Comparison of ENCODE assay signal across 21 cellular contexts in genomic region chr6:26187292-26187691, GRCh38.
A peak's percentile ranks its signal among the peaks of the same experiment; 100 is the strongest.
DNase-seq lines count a peak whose midpoint lies in the region; ATAC-seq, FAIRE-seq and TF ChIP-seq lines count a peak whose summit lies in the region.
"Had no signal": no experiment of that assay in that cellular context is flagged by ENCODE, and none has a peak within 500 bp of the region (broad histone marks: within the 10 kb centered on the region; RNA-seq: fewer than 3 reads in every experiment).

No MANE protein-coding gene starts in this region.

- no peak overlapping the region for H2AFZ ChIP-seq in neural cell (ENCODE audit: low read depth, low read length)

- no peaks in the 10 kb centered on the region for H3K27me3 ChIP-seq in neural cell (ENCODE audit: insufficient read depth, low read depth, low read length)
- H3K27me3 ChIP-seq: body of pancreas, sigmoid colon had no signal

- FAIRE-seq in frontal cortex (lab: Jason Lieb, UNC): no peak

- no peak for TF ChIP-seq EP300 in neural cell (conservative IDR thresholded peaks at IDR 0.05; ENCODE audit: poor library complexity, severe bottlenecking)

- POLR2A ChIA-PET in activated CD4-positive, alpha-beta T cell treated with anti-CD3 and anti-CD28 coated beads for 36 hours (lab: Charles Lee): interaction anchor here (0.6 to 5.5 kb wide), 6 partner anchors 11 to 727 kb away, joined by 5 to 126 read pairs (median 40); a partner anchor contains a TSS

- H3K27ac ChIP-seq in KOPT-K1 (ENCODE audit: low read depth, low read length, poor library complexity, severe bottlenecking) (peak overlapping the region; percentile 99), neural cell (ENCODE audit: low read length) (peak overlapping the region; percentile 91)

- H3K27me3 Mint-ChIP-seq in activated CD4-positive, alpha-beta T cell treated with anti-CD3 and anti-CD28 coated beads, Interleukin-2, amount 10 ng/mL, durations not matched to agents 24 days and 14 days: no peaks in the 10 kb centered on the region
- no peaks in the 10 kb centered on the region for H3K27me3 Mint-ChIP-seq in activated CD4-positive, alpha-beta T cell treated with anti-CD3 and anti-CD28 coated beads for 36 hours
- H3K27me3 Mint-ChIP-seq in activated T-helper 2 cell treated with anti-CD3 and anti-CD28 coated beads, Interferon-gamma antibody, Interleukin-2, Interleukin-4, amounts not matched to agents 10 μg/mL and 5 μg/mL and 100 μg/mL, durations not matched to agents 14 hours and 24 hours and 36 hours (ENCODE audit: low read depth): no peaks in the 10 kb centered on the region
- H3K27me3 Mint-ChIP-seq: dendritic cell treated with granulocyte-macrophage colony-stimulating factor and Interleukin-4, amounts not matched to agents 40 ng/mL and 50 ng/mL, for 4 days had no signal

- H3F3A ChIP-seq in neural cell (ENCODE audit: insufficient read depth, low read length, poor library complexity, severe bottlenecking): peaks cover 15% of the 10 kb centered on the region

- no peaks in the 10 kb centered on the region for H3K9me3 ChIP-seq in KOPT-K1 (ENCODE audit: insufficient read depth, low read length, poor library complexity, severe bottlenecking)
- no peaks in the 10 kb centered on the region for H3K9me3 ChIP-seq in neural cell (ENCODE audit: low read length)
- H3K9me3 ChIP-seq: body of pancreas, heart left ventricle, sigmoid colon, tibial nerve had no signal

- H3K4me3 Mint-ChIP-seq in activated CD4-positive, alpha-beta T cell treated with anti-CD3 and anti-CD28 coated beads, Interleukin-2, amount 10 ng/mL, durations not matched to agents 24 days and 14 days: no peak overlapping the region
- no peak overlapping the region for H3K4me3 Mint-ChIP-seq in activated CD4-positive, alpha-beta T cell treated with anti-CD3 and anti-CD28 coated beads for 36 hours
- H3K4me3 Mint-ChIP-seq in activated T-helper 2 cell treated with anti-CD3 and anti-CD28 coated beads, Interferon-gamma antibody, Interleukin-2, Interleukin-4, amounts not matched to agents 10 μg/mL and 5 μg/mL and 100 μg/mL, durations not matched to agents 14 hours and 24 hours and 36 hours (ENCODE audit: low read depth): no peak overlapping the region

- peaks cover 49% of the 10 kb centered on the region for H3K4me1 Mint-ChIP-seq in activated CD4-positive, alpha-beta T cell treated with anti-CD3 and anti-CD28 coated beads, Interleukin-2, amount 10 ng/mL, durations not matched to agents 24 days and 14 days
- H3K4me1 Mint-ChIP-seq in activated CD4-positive, alpha-beta T cell treated with anti-CD3 and anti-CD28 coated beads for 36 hours: peaks cover 43% of the 10 kb centered on the region
- H3K4me1 Mint-ChIP-seq in activated T-helper 2 cell treated with anti-CD3 and anti-CD28 coated beads, Interferon-gamma antibody, Interleukin-2, Interleukin-4, amounts not matched to agents 10 μg/mL and 5 μg/mL and 100 μg/mL, durations not matched to agents 14 hours and 24 hours and 36 hours (ENCODE audit: low read depth): peaks cover 57% of the 10 kb centered on the region

- H3K9ac ChIP-seq in neural cell (ENCODE audit: low read length): no peak overlapping the region

- H3K9me2 ChIP-seq in neural cell (ENCODE audit: insufficient read depth, low read length): no peaks in the 10 kb centered on the region

- intact Hi-C loops in activated CD4-positive, alpha-beta T cell treated with anti-CD3 and anti-CD28 coated beads, Interleukin-2, amount 10 ng/mL, durations not matched to agents 24 days and 14 days (cut with micrococcal nuclease): loop anchor here (5.0 kb wide), 1 partner anchor 350 kb away; the partner anchor contains the start of gene HMGN4
- intact Hi-C loops in activated CD4-positive, alpha-beta T cell treated with anti-CD3 and anti-CD28 coated beads for 36 hours (cut with DNase I, micrococcal nuclease): no loop called here
- intact Hi-C loops in activated T-helper 2 cell treated with anti-CD3 and anti-CD28 coated beads, Interferon-gamma antibody, Interleukin-2, Interleukin-4, amounts not matched to agents 10 μg/mL and 5 μg/mL and 100 μg/mL, durations not matched to agents 14 hours and 24 hours and 36 hours (cut with micrococcal nuclease): no loop called here

- no peaks in the 10 kb centered on the region for H3K79me2 ChIP-seq in neural cell (replicated peaks; ENCODE audit: insufficient read depth, low read length)

- peaks cover 3% of the 10 kb centered on the region for H4K20me1 ChIP-seq in neural cell (ENCODE audit: insufficient read depth)

- no peak overlapping the region for H3K27ac Mint-ChIP-seq in activated CD4-positive, alpha-beta T cell treated with anti-CD3 and anti-CD28 coated beads, Interleukin-2, amount 10 ng/mL, durations not matched to agents 24 days and 14 days
- no peak overlapping the region for H3K27ac Mint-ChIP-seq in activated CD4-positive, alpha-beta T cell treated with anti-CD3 and anti-CD28 coated beads for 36 hours
- peak overlapping the region; percentile 67 for H3K27ac Mint-ChIP-seq in activated T-helper 2 cell treated with anti-CD3 and anti-CD28 coated beads, Interferon-gamma antibody, Interleukin-2, Interleukin-4, amounts not matched to agents 10 μg/mL and 5 μg/mL and 100 μg/mL, durations not matched to agents 14 hours and 24 hours and 36 hours

- no peak for TF ChIP-seq RAD21 in neural cell (conservative IDR thresholded peaks at IDR 0.05)

- peak; percentile 50 for DNase-seq in activated CD4-positive, alpha-beta T cell treated with anti-CD3 and anti-CD28 coated beads, Interleukin-2, amount 10 ng/mL, durations not matched to agents 24 days and 14 days
- no peak for DNase-seq in activated CD4-positive, alpha-beta T cell treated with anti-CD3 and anti-CD28 coated beads for 36 hours
- no peak for DNase-seq in activated T-helper 2 cell treated with anti-CD3 and anti-CD28 coated beads, Interferon-gamma antibody, Interleukin-2, Interleukin-4, amounts not matched to agents 10 μg/mL and 5 μg/mL and 100 μg/mL, durations not matched to agents 14 hours and 24 hours and 36 hours (ENCODE audit: low spot score)
- DNase-seq in frontal cortex (ENCODE audit: low spot score in 2 of 2): no peak
- DNase-seq: activated CD4-positive, alpha-beta T cell treated with anti-CD3 and anti-CD28 coated beads, Interleukin-2, amount 50 U/mL, for 48 hours; activated effector memory CD4-positive, alpha-beta T cell treated with anti-CD3 and anti-CD28 coated beads, Interleukin-2, amount 50 U/mL, for 16 hours; body of pancreas; CD8-positive, alpha-beta T cell; heart left ventricle; IMR-90; midbrain; NCI-H1048; occipital lobe; sigmoid colon; stimulated activated CD4-positive, alpha-beta T cell treated with anti-CD3 and anti-CD28 coated beads, Interleukin-2, amount 100 ng/mL, for 48 hours had no signal

- CTCF ChIA-PET in activated CD4-positive, alpha-beta T cell treated with anti-CD3 and anti-CD28 coated beads for 36 hours (lab: Charles Lee): interaction anchor here (0.8 to 2.3 kb wide), 4 partner anchors 11 to 31 kb away, joined by 3 to 10 read pairs (median 4); a partner anchor contains a TSS

- peak overlapping the region; percentile 84 for H3K4me3 ChIP-seq in neural cell (ENCODE audit: low read length)
- H3K4me3 ChIP-seq: body of pancreas had no signal

- ATAC-seq in activated CD4-positive, alpha-beta T cell treated with anti-CD3 and anti-CD28 coated beads for 36 hours: no peak
- no peak for ATAC-seq in GM19455 (IDR thresholded peaks at IDR 0.05; ENCODE audit: unreplicated experiment)
- no peak for ATAC-seq in HG02759 (IDR thresholded peaks at IDR 0.05; ENCODE audit: unreplicated experiment)
- ATAC-seq: body of pancreas; CD8-positive, alpha-beta T cell; heart left ventricle had no signal

- peak overlapping the region; percentile 98 for H3K4me2 ChIP-seq in neural cell (ENCODE audit: low read length)

- peaks cover 2% of the 10 kb centered on the region for H3K36me3 Mint-ChIP-seq in activated CD4-positive, alpha-beta T cell treated with anti-CD3 and anti-CD28 coated beads, Interleukin-2, amount 10 ng/mL, durations not matched to agents 24 days and 14 days (ENCODE audit: low read depth)
- H3K36me3 Mint-ChIP-seq in activated CD4-positive, alpha-beta T cell treated with anti-CD3 and anti-CD28 coated beads for 36 hours (ENCODE audit: low read depth): peaks cover 2% of the 10 kb centered on the region
- no peaks in the 10 kb centered on the region for H3K36me3 Mint-ChIP-seq in activated T-helper 2 cell treated with anti-CD3 and anti-CD28 coated beads, Interferon-gamma antibody, Interleukin-2, Interleukin-4, amounts not matched to agents 10 μg/mL and 5 μg/mL and 100 μg/mL, durations not matched to agents 14 hours and 24 hours and 36 hours (ENCODE audit: low read depth)

- H3K36me3 ChIP-seq in KOPT-K1 (ENCODE audit: insufficient read depth, low read length): no peaks in the 10 kb centered on the region
- no peaks in the 10 kb centered on the region for H3K36me3 ChIP-seq in neural cell (ENCODE audit: insufficient read depth, low read length)
- H3K36me3 ChIP-seq: heart left ventricle, sigmoid colon, tibial nerve had no signal

- TF ChIP-seq CTCF in neural cell (IDR thresholded peaks at IDR 0.05; ENCODE audit: poor library complexity, severe bottlenecking): no peak

- H3K9me3 Mint-ChIP-seq in activated CD4-positive, alpha-beta T cell treated with anti-CD3 and anti-CD28 coated beads, Interleukin-2, amount 10 ng/mL, durations not matched to agents 24 days and 14 days: no peaks in the 10 kb centered on the region
- H3K9me3 Mint-ChIP-seq in activated CD4-positive, alpha-beta T cell treated with anti-CD3 and anti-CD28 coated beads for 36 hours (ENCODE audit: low read depth): no peaks in the 10 kb centered on the region
- no peaks in the 10 kb centered on the region for H3K9me3 Mint-ChIP-seq in activated T-helper 2 cell treated with anti-CD3 and anti-CD28 coated beads, Interferon-gamma antibody, Interleukin-2, Interleukin-4, amounts not matched to agents 10 μg/mL and 5 μg/mL and 100 μg/mL, durations not matched to agents 14 hours and 24 hours and 36 hours
- H3K9me3 Mint-ChIP-seq: CD8-positive, alpha-beta T cell; dendritic cell treated with granulocyte-macrophage colony-stimulating factor and Interleukin-4, amounts not matched to agents 40 ng/mL and 50 ng/mL, for 4 days had no signal

TF ChIP-seq in neural cell, 6 proteins besides CTCF, POLR2A, EP300 and RAD21 (continues in another document):
- TF ChIP-seq TAF1 (IDR thresholded peaks at IDR 0.05; ENCODE audit: low read depth): no peak
